In the genomic region with DNA sequence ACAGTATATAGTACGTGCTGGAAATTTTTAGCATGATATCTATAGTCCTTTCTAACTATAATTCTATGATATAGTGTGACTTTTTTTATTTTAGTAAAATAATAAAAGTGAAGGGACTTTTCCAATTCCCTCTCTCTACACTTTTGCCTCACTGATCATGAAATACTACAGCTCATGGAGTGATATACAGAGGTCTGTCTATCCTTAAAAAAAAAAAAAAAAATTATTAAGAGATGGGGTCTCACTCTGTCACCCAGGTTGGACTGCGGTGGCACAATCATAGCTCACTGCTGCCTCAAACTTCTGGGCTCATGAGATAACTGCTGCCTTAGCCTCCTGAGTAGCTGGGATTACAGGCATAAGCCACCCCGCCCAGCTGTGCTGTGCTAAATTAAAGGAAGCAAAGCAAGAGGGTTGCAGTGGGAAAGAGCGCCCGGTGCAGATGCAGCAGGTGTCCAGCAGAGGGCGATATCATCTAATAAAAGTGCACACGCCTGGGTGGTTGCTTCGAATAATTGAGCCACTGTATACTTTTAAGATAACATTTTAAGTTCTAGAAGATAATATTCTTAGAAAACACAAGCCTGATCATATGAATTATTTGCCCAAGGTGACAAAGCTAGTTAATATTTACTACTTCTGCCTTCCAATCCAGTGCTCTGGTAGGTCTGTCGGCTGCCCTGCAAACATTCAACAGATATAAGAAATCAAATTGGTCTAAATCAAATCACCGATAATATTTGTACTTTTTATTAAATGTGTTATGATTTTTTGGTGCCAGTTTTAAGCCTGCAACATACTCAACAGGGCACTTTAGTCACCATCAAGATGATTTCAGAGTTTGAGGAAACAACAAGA, we compare ENCODE assay signal across 8 cellular contexts.
DNase-seq lines count a peak whose midpoint lies in the region; ATAC-seq and TF ChIP-seq lines count a peak whose summit lies in the region.

No MANE protein-coding gene starts in this region.

- no peak overlapping the region for H3K4me3 ChIP-seq in Jurkat, Clone E6-1 (ENCODE audit: low read length)
- H3K4me3 ChIP-seq in RWPE2 (ENCODE audit: severe bottlenecking) (no peak overlapping the region), uterus (no peak overlapping the region)

- no peaks in the 10 kb centered on the region for H3K27me3 ChIP-seq in RWPE2 (ENCODE audit: insufficient read depth, poor library complexity, severe bottlenecking)
- H3K27me3 ChIP-seq in uterus = no peaks in the 10 kb centered on the region

- TF ChIP-seq CTCF in RWPE2 (IDR thresholded peaks at IDR 0.05; ENCODE audit: poor library complexity, severe bottlenecking) = peak; percentile 96
- peak; percentile 81 to 97 (median 88) for TF ChIP-seq CTCF in uterus (IDR thresholded peaks at IDR 0.05)

- TF ChIP-seq POLR2A in uterus (IDR thresholded peaks at IDR 0.05) = no peak

- DNase-seq in DMS153 treated with DMSO at 0.1 percent for 48 hours (lab: John Stamatoyannopoulos, UW; ENCODE audit: unreplicated experiment) = peak; percentile 81
- peak; percentile 76 for DNase-seq in Jurkat, Clone E6-1 (ENCODE audit: low read depth, low spot score)
- peak; percentile 61 for DNase-seq in RWPE2 (ENCODE audit: low spot score)
- DNase-seq in activated gamma-delta T cell treated with anti-CD3 and anti-CD28 coated beads, Interleukin-2, amount 50 U/mL, for 16 hours (ENCODE audit: low read depth) = peak; percentile 47
- DNase-seq in globus pallidus (ENCODE audit: low spot score) = peak; percentile 31
- DNase-seq in posterior cingulate gyrus = peak; percentile 54 to 95 (median 68)
- DNase-seq in uterus = peak; percentile 73 to 80

- no peak overlapping the region for H3K27ac ChIP-seq in RWPE2 (ENCODE audit: poor library complexity, severe bottlenecking)
- H3K27ac ChIP-seq in uterus = no peak overlapping the region

- no peaks in the 10 kb centered on the region for H3K36me3 ChIP-seq in RWPE2 (ENCODE audit: low read depth)
- H3K36me3 ChIP-seq in uterus = no peaks in the 10 kb centered on the region

- H3K4me1 ChIP-seq in RWPE2 (ENCODE audit: insufficient read depth, poor library complexity, severe bottlenecking) = peaks cover 9% of the 10 kb centered on the region
- H3K4me1 ChIP-seq in uterus = no peaks in the 10 kb centered on the region

- no peaks in the 10 kb centered on the region for H3K9me3 ChIP-seq in RWPE2 (ENCODE audit: severe bottlenecking)
- H3K9me3 ChIP-seq in uterus = no peaks in the 10 kb centered on the region

- intact Hi-C loops in posterior cingulate gyrus (cut with DNase I) = loop anchor here (1.0 to 2.0 kb wide), 3 partner anchors 128 to 322 kb away; no protein-coding TSS in a partner anchor
- intact Hi-C loops in uterus (cut with DNase I; ENCODE audit: low total_unique reads) = loop anchor here (5.0 kb wide), 1 partner anchor 127 kb away; no protein-coding TSS in a partner anchor

- ATAC-seq in GM21528 (IDR thresholded peaks at IDR 0.05; ENCODE audit: low FRiP score, unreplicated experiment) = peak; percentile 87
- peak; percentile 92 for ATAC-seq in RWPE2 (ENCODE audit: low read depth)

Comparison
In these comparisons a context has a peak if more than half of its experiments do, and no peak if none do; other contexts are left out.
1. DNase-seq: peak in every context shown above with its lines; median percentile 81 in DMS153 treated with DMSO at 0.1 percent for 48 hours; 76 in uterus; 76 in Jurkat, Clone E6-1; 68 in posterior cingulate gyrus; 61 in RWPE2; 47 in activated gamma-delta T cell treated with anti-CD3 and anti-CD28 coated beads, Interleukin-2, amount 50 U/mL, for 16 hours; 31 in globus pallidus.